8 cellular contexts compared by ENCODE assay signal in genomic region chr15:55196458-55197361, GRCh38. TPM values are rescaled to one million over a fixed set of nuclear protein-coding genes. Genes with fewer than 3 reads are reported as not detected.
DNase-seq lines count a peak whose midpoint lies in the region; ATAC-seq and TF ChIP-seq lines count a peak whose summit lies in the region.

Gene RSL24D1, minus strand, starts transcription at chr15:55196941. Its CDS starts 51 bp downstream, at chr15:55196890.

- DNase-seq in GM19240 (ENCODE audit: insufficient read length, low spot score) (peak; percentile 73), NCI-H524 treated with DMSO at 0.1 percent for 48 hours (lab: John Stamatoyannopoulos, UW) (peak; percentile 98), coronary artery (ENCODE audit: low spot score) (peak; percentile 97), left colon (peak; percentile 95 to 97)
- DNase-seq in activated CD4-positive, alpha-beta T cell treated with anti-CD3 and anti-CD28 coated beads for 48 hours, result peak; percentile 97
- peak; percentile 97 for DNase-seq in stimulated activated CD4-positive, alpha-beta T cell treated with anti-CD3 and anti-CD28 coated beads, Interleukin-1b, Interleukin-23, amount 100 ng/mL, for 48 hours

- H3K27me3 ChIP-seq in BLaER1 treated with 17β-estradiol and CSF1 and Interleukin-3, amounts not matched to agents 10 nM and 100 nM, result no peaks in the 10 kb centered on the region

- peaks cover 14 to 37% (median 29%) of the 10 kb centered on the region in 11 experiments for H3K36me3 ChIP-seq in BLaER1 treated with 17β-estradiol and CSF1 and Interleukin-3, amounts not matched to agents 10 nM and 100 nM

- peaks cover 6 to 32% (median 20%) of the 10 kb centered on the region in 11 experiments; a peak in 20 of 22 replicates for H3K9me3 ChIP-seq in BLaER1 treated with 17β-estradiol and CSF1 and Interleukin-3, amounts not matched to agents 10 nM and 100 nM (replicated peaks in 1 of 11)

- peak; percentile 35 for TF ChIP-seq CTCF in coronary artery (IDR thresholded peaks at IDR 0.05)

- H3K27ac ChIP-seq in BLaER1 treated with 17β-estradiol and CSF1 and Interleukin-3, amounts not matched to agents 10 nM and 100 nM, result peak within 1 kb of the TSS; percentile 81 to 99 (median 96)
- H3K27ac ChIP-seq in coronary artery, result peak within 1 kb of the TSS; percentile 94 to 97

- peaks cover 36 to 45% (median 41%) of the 10 kb centered on the region in 11 experiments; a peak in 20 of 22 replicates for H4K20me1 ChIP-seq in BLaER1 treated with 17β-estradiol and CSF1 and Interleukin-3, amounts not matched to agents 10 nM and 100 nM

- intact Hi-C loops in left colon (cut with DNase I, micrococcal nuclease), result no loop called here

- peak within 1 kb of the TSS; percentile 65 to 97 (median 89) for H3K4me3 ChIP-seq in BLaER1 treated with 17β-estradiol and CSF1 and Interleukin-3, amounts not matched to agents 10 nM and 100 nM
- peak within 1 kb of the TSS; percentile 91 for H3K4me3 ChIP-seq in coronary artery

- peak within 1 kb of the TSS; percentile 88 to 98 (median 95) for H3K9ac ChIP-seq in BLaER1 treated with 17β-estradiol and CSF1 and Interleukin-3, amounts not matched to agents 10 nM and 100 nM

- peaks cover 24 to 44% (median 38%) of the 10 kb centered on the region in 10 experiments for H3K4me1 ChIP-seq in BLaER1 treated with 17β-estradiol and CSF1 and Interleukin-3, amounts not matched to agents 10 nM and 100 nM

- H3K4me2 ChIP-seq in BLaER1 treated with 17β-estradiol and CSF1 and Interleukin-3, amounts not matched to agents 10 nM and 100 nM, result peak within 1 kb of the TSS; percentile 85 to 94 (median 90)

- ATAC-seq in HG03460 (IDR thresholded peaks at IDR 0.05; ENCODE audit: unreplicated experiment) (peak; percentile 97), left colon (peak; percentile 97)

RNA-seq across cellular contexts. Expression of gene RSL24D1, which starts in this region (rescaled TPM):
- 10 to 100 TPM; 36.0 to 46.0 TPM for total RNA-seq in left colon

Comparison
In these comparisons a context has a peak if more than half of its experiments do, and no peak if none do; other contexts are left out.
1. Peak in every context shown above with its lines: DNase-seq, ATAC-seq, H3K4me3 ChIP-seq and H3K27ac ChIP-seq.